24 cellular contexts compared by ENCODE assay signal in the genomic region with DNA sequence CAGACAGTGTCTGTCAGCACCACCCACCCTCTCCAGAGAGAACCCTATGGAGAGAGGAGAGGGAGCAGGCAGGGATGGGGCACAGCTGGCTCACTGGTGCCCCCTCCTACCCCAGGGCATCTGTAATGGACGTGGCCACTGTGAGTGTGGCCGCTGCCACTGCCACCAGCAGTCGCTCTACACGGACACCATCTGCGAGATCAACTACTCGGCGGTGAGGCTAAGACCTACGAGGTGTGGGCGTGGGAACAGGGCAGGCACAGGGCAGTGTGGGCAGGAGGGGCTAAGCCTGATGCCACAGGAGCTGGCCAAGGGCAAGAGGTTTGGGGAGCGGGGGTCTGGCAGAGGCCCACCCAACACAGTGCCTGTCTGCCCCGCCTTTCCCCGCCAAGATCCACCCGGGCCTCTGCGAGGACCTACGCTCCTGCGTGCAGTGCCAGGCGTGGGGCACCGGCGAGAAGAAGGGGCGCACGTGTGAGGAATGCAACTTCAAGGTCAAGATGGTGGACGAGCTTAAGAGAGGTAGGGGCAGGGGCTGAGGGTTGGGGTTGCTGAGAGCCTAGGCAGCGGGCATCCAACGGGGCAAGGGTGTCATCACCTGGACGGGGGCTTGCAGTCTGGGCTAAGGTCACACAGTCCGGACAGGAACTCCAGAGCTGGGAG. TPM values are rescaled to one million over a fixed set of nuclear protein-coding genes. Genes with fewer than 3 reads are reported as not detected.
DNase-seq lines count a peak whose midpoint lies in the region; ATAC-seq, FAIRE-seq and TF ChIP-seq lines count a peak whose summit lies in the region.
"Had no signal": no experiment of that assay in that cellular context is flagged by ENCODE, and none has a peak within 500 bp of the region (broad histone marks: within the 10 kb centered on the region; RNA-seq: fewer than 3 reads in every experiment).

No MANE protein-coding gene starts in this region.

- H4K91ac ChIP-seq in IMR-90 (ENCODE audit: insufficient read depth, low read depth, low read length) (no peak overlapping the region), H1 (replicated peaks; ENCODE audit: insufficient read length, low read length) (peak overlapping the region; percentile 6)

- 84% methylated on average over 13 of the region's 26 CpGs; no CpG with 5 or more reads in 1 of the 2 experiments for WGBS in IMR-90 (ENCODE audit: extremely low coverage in 2 of 2, insufficient read length in 1 of 2), 2 experiments
- whole genome bisulfite sequencing in H1 (ENCODE audit: extremely low coverage in 1 of 2, insufficient coverage in 1 of 2, insufficient read length in 1 of 2, insufficient replicate concordance in 2 of 2, low coverage in 1 of 2, low lambda C conversion rate in 2 of 2, missing lambda C conversion rate in 1 of 2), 2 experiments: 90% methylated on average over 25 of the region's 26 CpGs; no CpG with 5 or more reads in 1 of the 2 experiments

- H2BK15ac ChIP-seq in IMR-90 (ENCODE audit: low read depth, low read length) (no peak overlapping the region), H1 (ENCODE audit: low read length) (no peak overlapping the region)

- H4K5ac ChIP-seq in IMR-90 (ENCODE audit: low read depth, low read length) (no peak overlapping the region), H1 (ENCODE audit: insufficient read length, low read depth, low read length) (no peak overlapping the region)

- no peaks in the 10 kb centered on the region for H4K20me1 ChIP-seq in IMR-90 (ENCODE audit: insufficient read depth, low read length)
- peaks cover 0 to 2% of the 10 kb centered on the region in 2 experiments for H4K20me1 ChIP-seq in H1 (replicated peaks in 1 of 2; ENCODE audit: control insufficient read depth in 1 of 2, insufficient read depth in 2 of 2, low read length in 2 of 2)

- no peak overlapping the region for H3K27ac ChIP-seq in IMR-90 (ENCODE audit: insufficient read depth, low read length)
- H3K27ac ChIP-seq in H1 (ENCODE audit: low read depth, low read length): no peak overlapping the region
- H3K27ac ChIP-seq: SJSA1 had no signal

- in situ Hi-C loops in IMR-90 (cut with MboI; ENCODE audit: low sequenced_read_pairs): no loop called here

- no peak for ATAC-seq in activated CD8-positive, alpha-beta T cell treated with anti-CD3 and anti-CD28 coated beads, Interleukin-2, amount 10 ng/mL, durations not matched to agents 7 days and 5 days
- no peak for ATAC-seq in activated CD8-positive, alpha-beta T cell treated with anti-CD3 and anti-CD28 coated beads for 36 hours
- ATAC-seq in IMR-90 (ENCODE audit: low read depth) (no peak), HG03280 (IDR thresholded peaks at IDR 0.05; ENCODE audit: unreplicated experiment) (no peak), GM21381 (IDR thresholded peaks at IDR 0.05; ENCODE audit: unreplicated experiment) (no peak)

- H3K4ac ChIP-seq in IMR-90 (ENCODE audit: low read depth, low read length) (no peak overlapping the region), H1 (replicated peaks; ENCODE audit: insufficient read length, low read depth, low read length) (no peak overlapping the region)

- dilution Hi-C loops in IMR-90 (cut with HindIII; ENCODE audit: low sequenced_read_pairs, unreplicated experiment): no loop called here

- H3K4me1 ChIP-seq in IMR-90 (ENCODE audit: control insufficient read depth, insufficient read depth, low read length) (no peaks in the 10 kb centered on the region), H1 (replicated peaks in 1 of 4; ENCODE audit: control insufficient read depth in 3 of 4, insufficient read depth in 4 of 4, low read length in 3 of 4) (no peaks in the 10 kb centered on the region)
- H3K4me1 ChIP-seq: SJSA1 had no signal

- peaks cover 13% of the 10 kb centered on the region for H3K4me1 Mint-ChIP-seq in activated CD8-positive, alpha-beta T cell treated with anti-CD3 and anti-CD28 coated beads, Interleukin-2, amount 10 ng/mL, durations not matched to agents 7 days and 5 days (ENCODE audit: low read depth)
- H3K4me1 Mint-ChIP-seq in activated CD8-positive, alpha-beta T cell treated with anti-CD3 and anti-CD28 coated beads for 36 hours (ENCODE audit: low read depth): peaks cover 6% of the 10 kb centered on the region

- no peaks in the 10 kb centered on the region for H3K79me2 ChIP-seq in H1 (ENCODE audit: control insufficient read depth in 1 of 2, insufficient read depth in 2 of 2, low read length in 2 of 2)

- H3K4me2 ChIP-seq in IMR-90 (ENCODE audit: low read depth, low read length) (no peak overlapping the region), H1 (ENCODE audit: insufficient read depth in 1 of 2, low read depth in 2 of 2, low read length in 2 of 2) (no peak overlapping the region)

- CTCF ChIA-PET in activated CD8-positive, alpha-beta T cell treated with anti-CD3 and anti-CD28 coated beads, Interleukin-2, amount 10 ng/mL, durations not matched to agents 7 days and 5 days (lab: Charles Lee): no interaction called here
- CTCF ChIA-PET in activated CD8-positive, alpha-beta T cell treated with anti-CD3 and anti-CD28 coated beads for 36 hours (lab: Charles Lee): interaction anchor here (2.2 to 22.4 kb wide), 3 partner anchors 13 to 103 kb away, joined by 6 to 217 read pairs (median 14); a partner anchor contains a TSS
- CTCF ChIA-PET in IMR-90 (lab: Yijun Ruan, JAX): no interaction called here
- CTCF ChIA-PET in H1 (lab: Charles Lee; ENCODE audit: partially characterized antibody): interaction anchor here (0.8 to 8.1 kb wide), 6 partner anchors 12 to 122 kb away, joined by 3 to 98 read pairs (median 4); a partner anchor contains a TSS

- H3K27ac Mint-ChIP-seq in activated CD8-positive, alpha-beta T cell treated with anti-CD3 and anti-CD28 coated beads, Interleukin-2, amount 10 ng/mL, durations not matched to agents 7 days and 5 days: peak overlapping the region; percentile 57
- no peak overlapping the region for H3K27ac Mint-ChIP-seq in activated CD8-positive, alpha-beta T cell treated with anti-CD3 and anti-CD28 coated beads for 36 hours

- H3K27me3 Mint-ChIP-seq in activated CD8-positive, alpha-beta T cell treated with anti-CD3 and anti-CD28 coated beads, Interleukin-2, amount 10 ng/mL, durations not matched to agents 7 days and 5 days (ENCODE audit: low read depth): no peaks in the 10 kb centered on the region
- peaks cover 2% of the 10 kb centered on the region for H3K27me3 Mint-ChIP-seq in activated CD8-positive, alpha-beta T cell treated with anti-CD3 and anti-CD28 coated beads for 36 hours
- H3K27me3 Mint-ChIP-seq: CD8-positive, alpha-beta memory T cell had no signal

- no peak overlapping the region for H3K4me3 Mint-ChIP-seq in activated CD8-positive, alpha-beta T cell treated with anti-CD3 and anti-CD28 coated beads, Interleukin-2, amount 10 ng/mL, durations not matched to agents 7 days and 5 days
- no peak overlapping the region for H3K4me3 Mint-ChIP-seq in activated CD8-positive, alpha-beta T cell treated with anti-CD3 and anti-CD28 coated beads for 36 hours

- no peak overlapping the region for H2AK5ac ChIP-seq in IMR-90 (ENCODE audit: low read depth, low read length)
- H2AK5ac ChIP-seq in H1 (ENCODE audit: low read depth, low read length): 0 out of 2 replicates have a peak overlapping the region, but pooled peaks have one; percentile 24

- H3K23me2 ChIP-seq in H1 (ENCODE audit: low read depth, low read length): no peaks in the 10 kb centered on the region

- FAIRE-seq in H1 (lab: Jason Lieb, UNC) (no peak), urothelium cell line (lab: Jason Lieb, UNC) (peak; percentile 76)
- FAIRE-seq: G401.6, GM12892 had no signal

- no peak overlapping the region for H3K18ac ChIP-seq in IMR-90 (ENCODE audit: low read depth, low read length)
- H3K18ac ChIP-seq in H1 (ENCODE audit: extremely low read depth, low read length): no peak overlapping the region

- H3K14ac ChIP-seq in IMR-90 (replicated peaks; ENCODE audit: low read depth, low read length) (no peak overlapping the region), H1 (ENCODE audit: insufficient read length) (no peak overlapping the region)

- no peak overlapping the region for H3K56ac ChIP-seq in IMR-90 (ENCODE audit: extremely low read depth, insufficient read depth, low read length)
- H3K56ac ChIP-seq in H1 (replicated peaks; ENCODE audit: insufficient read length, low read depth, low read length): no peak overlapping the region

- peak overlapping the region; percentile 0 for H2AFZ ChIP-seq in IMR-90 (replicated peaks; ENCODE audit: low read length, poor library complexity)
- no peak overlapping the region for H2AFZ ChIP-seq in H1 (ENCODE audit: low read length)

- no peak for TF ChIP-seq CTCF in activated CD8-positive, alpha-beta T cell treated with anti-CD3 and anti-CD28 coated beads for 36 hours (IDR thresholded peaks at IDR 0.05)
- TF ChIP-seq CTCF in IMR-90 (conservative IDR thresholded peaks at IDR 0.05; ENCODE audit: low read depth, low read length) (no peak), H1 (IDR thresholded peaks at IDR 0.05; ENCODE audit: control extremely low read depth in 1 of 3, insufficient read depth in 1 of 3, low read depth in 1 of 3, low read length in 3 of 3) (no peak)

- H2BK20ac ChIP-seq in IMR-90 (ENCODE audit: low read depth, low read length) (no peak overlapping the region), H1 (ENCODE audit: low read length) (0 out of 2 replicates have a peak overlapping the region, but pooled peaks have one; percentile 3)

- no peak for DNase-seq in activated CD8-positive, alpha-beta T cell treated with anti-CD3 and anti-CD28 coated beads, Interleukin-2, amount 10 ng/mL, durations not matched to agents 7 days and 5 days
- no peak for DNase-seq in activated CD8-positive, alpha-beta T cell treated with anti-CD3 and anti-CD28 coated beads for 36 hours
- DNase-seq in IMR-90 (no peak), H1 (ENCODE audit: low read depth in 1 of 2, low spot score in 2 of 2) (no peak), urothelium cell line (ENCODE audit: low spot score) (no peak), RPMI8226 (no peak)
- DNase-seq: 8988T; C1 segment of cervical spinal cord; Calu3; CD8-positive, alpha-beta memory T cell; GOT3; KG1; NCI-H1092; NCI-H1436 treated with DMSO at 0.1 percent for 48 hours; NCI-H2029; NCI-H226; NCI-H524; NCI-H774; NK-92 treated with Interleukin-12 subunit alpha and Interleukin-12 subunit beta, amount 100 ng/mL, for 24 hours had no signal

- no peak for TF ChIP-seq EP300 in H1 (IDR thresholded peaks at IDR 0.05; ENCODE audit: borderline replicate concordance in 1 of 2, low read depth in 2 of 2, low read length in 2 of 2)

- no peaks in the 10 kb centered on the region for H3K79me1 ChIP-seq in IMR-90 (ENCODE audit: low read depth in 1 of 2, low read length in 2 of 2)
- no peaks in the 10 kb centered on the region for H3K79me1 ChIP-seq in H1 (ENCODE audit: low read depth, low read length)

- no peaks in the 10 kb centered on the region for H3K9me3 Mint-ChIP-seq in activated CD8-positive, alpha-beta T cell treated with anti-CD3 and anti-CD28 coated beads, Interleukin-2, amount 10 ng/mL, durations not matched to agents 7 days and 5 days (ENCODE audit: insufficient read depth)
- no peaks in the 10 kb centered on the region for H3K9me3 Mint-ChIP-seq in activated CD8-positive, alpha-beta T cell treated with anti-CD3 and anti-CD28 coated beads for 36 hours
- H3K9me3 Mint-ChIP-seq: CD8-positive, alpha-beta memory T cell had no signal

- intact Hi-C loops in activated CD8-positive, alpha-beta T cell treated with anti-CD3 and anti-CD28 coated beads for 36 hours (cut with micrococcal nuclease): no loop called here
- intact Hi-C loops in IMR-90 (cut with micrococcal nuclease): no loop called here

- H3K9me3 ChIP-seq in IMR-90 (ENCODE audit: control insufficient read depth, insufficient read depth, low read length) (no peaks in the 10 kb centered on the region), H1 (ENCODE audit: insufficient read depth in 2 of 2, low read depth in 1 of 2, low read length in 1 of 2) (no peaks in the 10 kb centered on the region)
- H3K9me3 ChIP-seq: SJSA1 had no signal

- no TSS peak for BruUV-seq in IMR-90 (replicated peaks; lab: Mats Ljungman, UMichigan)

- H2BK5ac ChIP-seq in IMR-90 (ENCODE audit: low read depth, low read length, poor library complexity, severe bottlenecking) (no peak overlapping the region), H1 (ENCODE audit: low read depth, low read length) (no peak overlapping the region; the same call in 1 of the 2 replicates)

- POLR2A ChIA-PET in activated CD8-positive, alpha-beta T cell treated with anti-CD3 and anti-CD28 coated beads, Interleukin-2, amount 10 ng/mL, durations not matched to agents 7 days and 5 days (lab: Charles Lee): no interaction called here
- POLR2A ChIA-PET in activated CD8-positive, alpha-beta T cell treated with anti-CD3 and anti-CD28 coated beads for 36 hours (lab: Charles Lee): no interaction called here
- POLR2A ChIA-PET in IMR-90 (lab: Charles Lee; ENCODE audit: unreplicated experiment) (no interaction called here), H1 (lab: Charles Lee; ENCODE audit: partially characterized antibody) (interaction anchor here (0.6 to 0.8 kb wide), 2 partner anchors 66 to 67 kb away, joined by 3 to 5 read pairs; no protein-coding TSS in a partner anchor)

- no peak overlapping the region for H2BK120ac ChIP-seq in IMR-90 (ENCODE audit: low read depth, low read length)
- no peak overlapping the region for H2BK120ac ChIP-seq in H1 (replicated peaks; ENCODE audit: low read depth, low read length)

- no peaks in the 10 kb centered on the region for H3K36me3 ChIP-seq in IMR-90 (ENCODE audit: control insufficient read depth, insufficient read depth, low read length)
- no peaks in the 10 kb centered on the region for H3K36me3 ChIP-seq in H1 (ENCODE audit: control insufficient read depth in 2 of 4, insufficient read depth in 4 of 4, low read length in 3 of 4)
- H3K36me3 ChIP-seq: SJSA1 had no signal

- H3K23ac ChIP-seq in IMR-90 (ENCODE audit: low read depth, low read length) (no peak overlapping the region), H1 (ENCODE audit: insufficient read length) (no peak overlapping the region)

- peaks cover 3% of the 10 kb centered on the region for H3K27me3 ChIP-seq in IMR-90 (ENCODE audit: control insufficient read depth, insufficient read depth, low read length)
- no peaks in the 10 kb centered on the region for H3K27me3 ChIP-seq in H1 (replicated peaks in 1 of 4; ENCODE audit: control insufficient read depth in 3 of 4, extremely low read depth in 1 of 4, insufficient read depth in 3 of 4, low read length in 3 of 4)
- H3K27me3 ChIP-seq: SJSA1 had no signal

- TF ChIP-seq RAD21 in IMR-90 (IDR thresholded peaks at IDR 0.05; ENCODE audit: low read length) (no peak), H1 (IDR thresholded peaks at IDR 0.05 in 1 of 2, conservative IDR thresholded peaks at IDR 0.05 in 1 of 2; ENCODE audit: low read depth in 2 of 2, low read length in 2 of 2) (no peak)

- H2BK12ac ChIP-seq in H1 (ENCODE audit: low read depth, low read length): no peak overlapping the region

- peak overlapping the region; percentile 42 for H2AK9ac ChIP-seq in IMR-90 (replicated peaks; ENCODE audit: low read depth, low read length, poor library complexity)

- TF ChIP-seq POLR2A in IMR-90 (IDR thresholded peaks at IDR 0.05; ENCODE audit: low read depth, low read length): no peak
- no peak for TF ChIP-seq POLR2A in H1 (IDR thresholded peaks at IDR 0.05; ENCODE audit: control extremely low read depth in 1 of 2, low read depth in 2 of 2, low read length in 2 of 2)

- H3K36me3 Mint-ChIP-seq in activated CD8-positive, alpha-beta T cell treated with anti-CD3 and anti-CD28 coated beads, Interleukin-2, amount 10 ng/mL, durations not matched to agents 7 days and 5 days (ENCODE audit: low read depth): no peaks in the 10 kb centered on the region
- no peaks in the 10 kb centered on the region for H3K36me3 Mint-ChIP-seq in activated CD8-positive, alpha-beta T cell treated with anti-CD3 and anti-CD28 coated beads for 36 hours (ENCODE audit: low read depth)
- H3K36me3 Mint-ChIP-seq: CD8-positive, alpha-beta memory T cell had no signal

- H3K9ac ChIP-seq in IMR-90 (ENCODE audit: low read depth, low read length): no peak overlapping the region
- H3K9ac ChIP-seq in H1 (replicated peaks in 1 of 4; ENCODE audit: extremely low read depth in 1 of 4, low read depth in 3 of 4, low read length in 3 of 4): no peak overlapping the region

- no peaks in the 10 kb centered on the region for H3K9me1 ChIP-seq in IMR-90 (ENCODE audit: insufficient read depth, low read length)

- no peak overlapping the region for H4K8ac ChIP-seq in IMR-90 (ENCODE audit: low read depth in 2 of 2, low read length in 2 of 2)
- H4K8ac ChIP-seq in H1 (ENCODE audit: extremely low read depth, insufficient read depth, low read length): peak overlapping the region; percentile 25

- H3K4me3 ChIP-seq in IMR-90 (ENCODE audit: insufficient read depth, low read depth, low read length) (no peak overlapping the region), H1 (ENCODE audit: extremely low read depth in 1 of 4, insufficient read depth in 2 of 4, low read depth in 3 of 4, low read length in 4 of 4) (no peak overlapping the region)
- H3K4me3 ChIP-seq: SJSA1 had no signal

RNA-seq across cellular contexts. Expression of a gene that starts 15.0 kb away (rescaled TPM):
- total RNA-seq in activated CD8-positive, alpha-beta T cell treated with anti-CD3 and anti-CD28 coated beads, Interleukin-2, amount 10 ng/mL, durations not matched to agents 7 days and 5 days: 1 to 10 TPM in 1 of 2 experiments, under 1 TPM in 1; 0.89 to 2.0 TPM
- 1 to 10 TPM in 1 of 2 experiments, under 1 TPM in 1; 0.69 to 1.8 TPM for total RNA-seq in activated CD8-positive, alpha-beta T cell treated with anti-CD3 and anti-CD28 coated beads for 36 hours
- under 0.01 TPM in 1 of 2 replicates, not detected in the other for total RNA-seq in IMR-90 (2012; rRNA removed)
- 0.27 and 0.39 TPM in 2 replicates for polyA plus RNA-seq in IMR-90 (2012; rRNA removed)
- polyA plus RNA-seq in IMR-90 (2012; cell fraction: cytosol; rRNA removed): 0.04 and 0.36 TPM in 2 replicates
- 0.63 and 1.5 TPM in 2 replicates for polyA plus RNA-seq in IMR-90 (2012; cell fraction: nucleus; rRNA removed; ENCODE audit: low replicate concordance)
- 5.4 and 5.6 TPM in 2 replicates for total RNA-seq in H1 (2021; fragmentation: NEBNext Ultra II Directional; extraction: Animal tissue kit (Norgen Biotek cat#: 25700))
- polyA plus RNA-seq in H1 (2011; rRNA removed): 5.2 and 8.4 TPM in 2 replicates
- polyA plus RNA-seq in H1 (2011; cell fraction: cytosol; rRNA removed): 3.5 TPM
- 12.3 TPM for polyA plus RNA-seq in H1 (2011; cell fraction: nucleus; rRNA removed)
- polyA plus RNA-seq in H1 (2012, experiment 1 of 2): 4.4 to 8.2 TPM (median 6.4 TPM) in 4 replicates
- polyA plus RNA-seq in H1 (2012, experiment 2 of 2): 5.0 TPM
- 10.2 TPM for polyA plus RNA-seq in H1 (2013, experiment 1 of 2)
- polyA plus RNA-seq in H1 (2013, experiment 2 of 2): 7.5 TPM
- polyA minus RNA-seq in H1 (2011; rRNA and poly(A)+ RNA removed): 7.9 and 8.0 TPM in 2 replicates
- polyA minus RNA-seq in H1 (2011; cell fraction: cytosol; rRNA and poly(A)+ RNA removed): 7.6 TPM
- 6.2 TPM for polyA minus RNA-seq in H1 (2011; cell fraction: nucleus; rRNA and poly(A)+ RNA removed)
- total RNA-seq: SJSA1 had no signal

RNA-seq across cellular contexts. Expression of a gene that starts 28.7 kb away (rescaled TPM):
- total RNA-seq in activated CD8-positive, alpha-beta T cell treated with anti-CD3 and anti-CD28 coated beads, Interleukin-2, amount 10 ng/mL, durations not matched to agents 7 days and 5 days: 10 to 100 TPM; 52.2 to 56.9 TPM
- total RNA-seq in activated CD8-positive, alpha-beta T cell treated with anti-CD3 and anti-CD28 coated beads for 36 hours: 10 to 100 TPM; 43.4 to 50.7 TPM
- total RNA-seq in IMR-90 (2012; rRNA removed): 18.9 and 21.9 TPM in 2 replicates
- polyA plus RNA-seq in IMR-90 (2012; rRNA removed): 19.9 and 28.7 TPM in 2 replicates
- 34.6 and 48.4 TPM in 2 replicates for polyA plus RNA-seq in IMR-90 (2012; cell fraction: cytosol; rRNA removed)
- 51.9 and 143 TPM in 2 replicates for polyA plus RNA-seq in IMR-90 (2012; cell fraction: nucleus; rRNA removed; ENCODE audit: low replicate concordance)
- total RNA-seq in H1 (2021; fragmentation: NEBNext Ultra II Directional; extraction: Animal tissue kit (Norgen Biotek cat#: 25700)): 31.0 and 34.1 TPM in 2 replicates
- polyA plus RNA-seq in H1 (2011; rRNA removed): 47.9 and 65.5 TPM in 2 replicates
- 44.5 TPM for polyA plus RNA-seq in H1 (2011; cell fraction: cytosol; rRNA removed)
- 55.8 TPM for polyA plus RNA-seq in H1 (2011; cell fraction: nucleus; rRNA removed)
- polyA plus RNA-seq in H1 (2012, experiment 1 of 2): 16.4 to 35.1 TPM (median 32.3 TPM) in 4 replicates
- 35.2 TPM for polyA plus RNA-seq in H1 (2012, experiment 2 of 2)
- polyA plus RNA-seq in H1 (2013, experiment 1 of 2): 21.9 TPM
- 20.6 TPM for polyA plus RNA-seq in H1 (2013, experiment 2 of 2)
- 12.2 and 12.8 TPM in 2 replicates for polyA minus RNA-seq in H1 (2011; rRNA and poly(A)+ RNA removed)
- 20.1 TPM for polyA minus RNA-seq in H1 (2011; cell fraction: cytosol; rRNA and poly(A)+ RNA removed)
- 19.5 TPM for polyA minus RNA-seq in H1 (2011; cell fraction: nucleus; rRNA and poly(A)+ RNA removed)

RNA-seq across cellular contexts. Expression of a gene that starts 48.3 kb away (rescaled TPM):
- total RNA-seq in activated CD8-positive, alpha-beta T cell treated with anti-CD3 and anti-CD28 coated beads, Interleukin-2, amount 10 ng/mL, durations not matched to agents 7 days and 5 days: 10 to 100 TPM; 30.2 to 31.0 TPM
- 10 to 100 TPM; 26.4 to 26.6 TPM for total RNA-seq in activated CD8-positive, alpha-beta T cell treated with anti-CD3 and anti-CD28 coated beads for 36 hours
- total RNA-seq in IMR-90 (2012; rRNA removed): 15.4 and 15.8 TPM in 2 replicates
- polyA plus RNA-seq in IMR-90 (2012; rRNA removed): 16.9 and 17.3 TPM in 2 replicates
- 14.3 and 21.3 TPM in 2 replicates for polyA plus RNA-seq in IMR-90 (2012; cell fraction: cytosol; rRNA removed)
- 35.1 and 41.8 TPM in 2 replicates for polyA plus RNA-seq in IMR-90 (2012; cell fraction: nucleus; rRNA removed; ENCODE audit: low replicate concordance)
- 33.0 and 33.3 TPM in 2 replicates for total RNA-seq in H1 (2021; fragmentation: NEBNext Ultra II Directional; extraction: Animal tissue kit (Norgen Biotek cat#: 25700))
- polyA plus RNA-seq in H1 (2011; rRNA removed): 24.2 and 28.9 TPM in 2 replicates
- 25.1 TPM for polyA plus RNA-seq in H1 (2011; cell fraction: cytosol; rRNA removed)
- polyA plus RNA-seq in H1 (2011; cell fraction: nucleus; rRNA removed): 45.5 TPM
- 22.6 to 27.0 TPM (median 24.8 TPM) in 4 replicates for polyA plus RNA-seq in H1 (2012, experiment 1 of 2)
- polyA plus RNA-seq in H1 (2012, experiment 2 of 2): 14.6 TPM
- polyA plus RNA-seq in H1 (2013, experiment 1 of 2): 19.3 TPM
- 19.1 TPM for polyA plus RNA-seq in H1 (2013, experiment 2 of 2)
- 52.1 and 62.7 TPM in 2 replicates for polyA minus RNA-seq in H1 (2011; rRNA and poly(A)+ RNA removed)
- polyA minus RNA-seq in H1 (2011; cell fraction: cytosol; rRNA and poly(A)+ RNA removed): 38.1 TPM
- 75.4 TPM for polyA minus RNA-seq in H1 (2011; cell fraction: nucleus; rRNA and poly(A)+ RNA removed)

Comparison
In these comparisons a context has a peak if more than half of its experiments do, and no peak if none do; other contexts are left out.
1. CTCF ChIA-PET loops: an anchor here in activated CD8-positive, alpha-beta T cell treated with anti-CD3 and anti-CD28 coated beads for 36 hours (2.2 to 22.4 kb wide) and H1 (0.8 to 8.1 kb wide); none called in activated CD8-positive, alpha-beta T cell treated with anti-CD3 and anti-CD28 coated beads, Interleukin-2, amount 10 ng/mL, durations not matched to agents 7 days and 5 days and IMR-90.